In genomic region chr12:115998119-115998633, GRCh38 we compare ENCODE assay signal across 8 cellular contexts.
DNase-seq lines count a peak whose midpoint lies in the region; ATAC-seq and TF ChIP-seq lines count a peak whose summit lies in the region.

No MANE protein-coding gene starts in this region.

- in situ Hi-C loops in gastrocnemius medialis (cut with MboI; ENCODE audit: low sequenced_read_pairs in 4 of 4): loop anchor here (5.0 to 25.0 kb wide), 7 partner anchors 234 to 714 kb away; no protein-coding TSS in a partner anchor

- no peaks in the 10 kb centered on the region for H3K27me3 Mint-ChIP-seq in activated naive CD8-positive, alpha-beta T cell treated with anti-CD3 and anti-CD28 coated beads, Interleukin-2, amount 50 U/mL, for 24 hours

- no peak overlapping the region for H3K4me3 Mint-ChIP-seq in activated naive CD8-positive, alpha-beta T cell treated with anti-CD3 and anti-CD28 coated beads, Interleukin-2, amount 50 U/mL, for 24 hours

- H3K27ac ChIP-seq in right atrium auricular region (no peak overlapping the region), gastrocnemius medialis (peak overlapping the region; percentile 37 to 51 (median 44))

- no peak for TF ChIP-seq POLR2A in gastrocnemius medialis (IDR thresholded peaks at IDR 0.05)

- DNase-seq in AG20443 (ENCODE audit: low spot score) (peak; percentile 57), MV-4-11 (lab: John Stamatoyannopoulos, UW) (peak; percentile 41), right atrium auricular region (ENCODE audit: low spot score) (no peak), gastrocnemius medialis (no peak)
- DNase-seq in activated naive CD8-positive, alpha-beta T cell treated with anti-CD3 and anti-CD28 coated beads, Interleukin-2, amount 50 U/mL, for 24 hours: peak; percentile 6

- H3K27me3 ChIP-seq in right atrium auricular region: no peaks in the 10 kb centered on the region
- H3K27me3 ChIP-seq in gastrocnemius medialis: no peaks in the 10 kb centered on the region

- peaks cover 2% of the 10 kb centered on the region for H3K4me1 Mint-ChIP-seq in activated naive CD8-positive, alpha-beta T cell treated with anti-CD3 and anti-CD28 coated beads, Interleukin-2, amount 50 U/mL, for 24 hours

- peaks cover 27% of the 10 kb centered on the region for H3K36me3 Mint-ChIP-seq in activated naive CD8-positive, alpha-beta T cell treated with anti-CD3 and anti-CD28 coated beads, Interleukin-2, amount 50 U/mL, for 24 hours (ENCODE audit: low read depth)

- H3K4me1 ChIP-seq in right atrium auricular region (peaks cover 0 to 3% of the 10 kb centered on the region in 2 donors), gastrocnemius medialis (peaks cover 24 to 25% of the 10 kb centered on the region in 2 donors)

- intact Hi-C loops in gastrocnemius medialis (cut with DNase I; ENCODE audit: low total_unique reads): loop anchor here (1.0 to 5.0 kb wide), 2 partner anchors 238 to 709 kb away; no protein-coding TSS in a partner anchor

- H3K4me3 ChIP-seq in right atrium auricular region: no peak overlapping the region
- no peak overlapping the region for H3K4me3 ChIP-seq in gastrocnemius medialis

- H3K9me3 ChIP-seq in right atrium auricular region (no peaks in the 10 kb centered on the region), gastrocnemius medialis (no peaks in the 10 kb centered on the region)

- peak; percentile 64 for TF ChIP-seq CTCF in GM12872 (IDR thresholded peaks at IDR 0.05; ENCODE audit: insufficient read depth, low read depth, low read length)
- TF ChIP-seq CTCF in right atrium auricular region (IDR thresholded peaks at IDR 0.05): peak; percentile 70 to 91
- TF ChIP-seq CTCF in gastrocnemius medialis (IDR thresholded peaks at IDR 0.05 in 4 of 5, conservative IDR thresholded peaks at IDR 0.05 in 1 of 5): peak; percentile 70 to 85 (median 78)

- no peak overlapping the region for H3K27ac Mint-ChIP-seq in activated naive CD8-positive, alpha-beta T cell treated with anti-CD3 and anti-CD28 coated beads, Interleukin-2, amount 50 U/mL, for 24 hours

- H3K36me3 ChIP-seq in right atrium auricular region (peaks cover 34% of the 10 kb centered on the region), gastrocnemius medialis (peaks cover 0 to 36% of the 10 kb centered on the region in 2 donors)

- H3K9me3 Mint-ChIP-seq in activated naive CD8-positive, alpha-beta T cell treated with anti-CD3 and anti-CD28 coated beads, Interleukin-2, amount 50 U/mL, for 24 hours: no peaks in the 10 kb centered on the region

- ATAC-seq in activated naive CD8-positive, alpha-beta T cell treated with anti-CD3 and anti-CD28 coated beads, Interleukin-2, amount 50 U/mL, for 24 hours: peak; percentile 33
- ATAC-seq in gastrocnemius medialis: peak; percentile 51 to 62
- no peak for ATAC-seq in GM18517 (IDR thresholded peaks at IDR 0.05; ENCODE audit: unreplicated experiment)
- ATAC-seq in GM21381 (IDR thresholded peaks at IDR 0.05; ENCODE audit: unreplicated experiment): no peak

Comparison
In these comparisons a context has a peak if more than half of its experiments do, and no peak if none do; other contexts are left out.
1. DNase-seq: peak in AG20443 (single experiment), MV-4-11 (single experiment) and activated naive CD8-positive, alpha-beta T cell treated with anti-CD3 and anti-CD28 coated beads, Interleukin-2, amount 50 U/mL, for 24 hours (single experiment); none in right atrium auricular region (single experiment) and gastrocnemius medialis (0 of 2).
2. ATAC-seq: peak in activated naive CD8-positive, alpha-beta T cell treated with anti-CD3 and anti-CD28 coated beads, Interleukin-2, amount 50 U/mL, for 24 hours (single experiment) and gastrocnemius medialis (2 of 2); none in GM18517 (single experiment) and GM21381 (single experiment).
3. H3K27ac ChIP-seq: peak in gastrocnemius medialis (4 of 4); none in right atrium auricular region (0 of 2).
4. Peak in every context shown above with its lines, with median percentiles within 50 percentile points of each other: CTCF ChIP-seq.